ENCODE assay signal across 11 cellular contexts in the genomic region with DNA sequence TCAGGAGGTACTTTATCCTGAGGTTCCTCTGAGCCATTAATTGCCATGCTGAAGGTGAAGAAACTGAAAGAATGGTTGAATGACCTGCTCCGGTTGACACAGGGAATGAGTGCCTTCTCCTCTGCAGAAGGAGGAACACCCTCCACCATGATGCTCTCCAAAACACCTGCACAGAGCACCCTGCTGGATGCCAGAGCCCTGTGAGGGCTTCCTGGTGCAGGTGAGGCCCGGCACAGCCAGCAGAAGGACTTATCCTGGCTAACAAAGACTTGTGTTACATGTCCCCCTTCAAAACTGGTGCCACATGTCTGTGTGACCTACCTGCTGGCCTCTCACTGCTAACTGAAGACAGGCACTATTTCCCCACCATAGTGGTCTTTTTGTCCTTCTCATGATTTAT. TPM values are rescaled to one million over a fixed set of nuclear protein-coding genes. Genes with fewer than 3 reads are reported as not detected.
A peak's percentile ranks its signal among the peaks of the same experiment; 100 is the strongest.
DNase-seq lines count a peak whose midpoint lies in the region; ATAC-seq lines count a peak whose summit lies in the region.
"Had no signal": no experiment of that assay in that cellular context is flagged by ENCODE, and none has a peak within 500 bp of the region (broad histone marks: within the 10 kb centered on the region; RNA-seq: fewer than 3 reads in every experiment).

No MANE protein-coding gene starts in this region.

- peaks cover 20% of the 10 kb centered on the region for H3K4me1 Mint-ChIP-seq in activated T-helper 17 cell treated with anti-CD3 and anti-CD28 coated beads, Interleukin-2, amount 50 U/mL, for 72 hours
- H3K4me1 Mint-ChIP-seq in naive thymus-derived CD4-positive, alpha-beta T cell: peaks cover 50 to 75% (median 66%) of the 10 kb centered on the region in 7 donors

- H3K4me2 ChIP-seq in BLaER1: peak overlapping the region; percentile 81

- H3K36me3 ChIP-seq in BLaER1: no peaks in the 10 kb centered on the region
- H3K36me3 ChIP-seq in naive thymus-derived CD4-positive, alpha-beta T cell (ENCODE audit: control insufficient read depth in 2 of 3, insufficient read depth in 3 of 3, low read length in 3 of 3): no peaks in the 10 kb centered on the region

- DNase-seq in naive thymus-derived CD4-positive, alpha-beta T cell: peak in 1 of 9 donors; percentile 20
- DNase-seq in amygdala (lab: John Stamatoyannopoulos, UW) (no peak), OCI-M1 (lab: John Stamatoyannopoulos, UW) (no peak)
- DNase-seq: mesendoderm had no signal

- no peaks in the 10 kb centered on the region for H3K27me3 ChIP-seq in BLaER1
- H3K27me3 ChIP-seq in naive thymus-derived CD4-positive, alpha-beta T cell (ENCODE audit: control insufficient read depth in 2 of 2, insufficient read depth in 2 of 2, low read length in 2 of 2): no peaks in the 10 kb centered on the region

- H3K36me3 Mint-ChIP-seq in activated T-helper 17 cell treated with anti-CD3 and anti-CD28 coated beads, Interleukin-2, amount 50 U/mL, for 72 hours (ENCODE audit: low read depth): peaks cover 5% of the 10 kb centered on the region
- peaks cover 0 to 5% (median 0%) of the 10 kb centered on the region in 5 donors for H3K36me3 Mint-ChIP-seq in naive thymus-derived CD4-positive, alpha-beta T cell

- peak overlapping the region; percentile 51 for H3K27ac ChIP-seq in BLaER1
- H3K27ac ChIP-seq in naive thymus-derived CD4-positive, alpha-beta T cell (ENCODE audit: low read depth, low read length): peak overlapping the region; percentile 49

- POLR2A ChIA-PET in naive thymus-derived CD4-positive, alpha-beta T cell (lab: Charles Lee): interaction anchor here (0.7 to 8.4 kb wide), 6 partner anchors 8 to 653 kb away, joined by 3 to 236 read pairs (median 12); partner anchors contain the start of gene LBR

- ATAC-seq in activated T-helper 17 cell treated with anti-CD3 and anti-CD28 coated beads, Interleukin-2, amount 50 U/mL, for 72 hours (replicated peaks): no peak
- ATAC-seq in naive thymus-derived CD4-positive, alpha-beta T cell: no peak
- no peak for ATAC-seq in HG02973 (IDR thresholded peaks at IDR 0.05; ENCODE audit: unreplicated experiment)
- no peak for ATAC-seq in HG03378 (IDR thresholded peaks at IDR 0.05; ENCODE audit: unreplicated experiment)

- H3K4me3 ChIP-seq in BLaER1 (no peak overlapping the region), GM08714 (ENCODE audit: low read length) (peak overlapping the region; percentile 35; the same call in 1 of the 2 replicates)
- H3K4me3 ChIP-seq in naive thymus-derived CD4-positive, alpha-beta T cell (ENCODE audit: low read length): no peak overlapping the region

- peaks cover 64% of the 10 kb centered on the region for H3K4me1 ChIP-seq in BLaER1
- peaks cover 21 to 53% of the 10 kb centered on the region in 2 donors for H3K4me1 ChIP-seq in naive thymus-derived CD4-positive, alpha-beta T cell (ENCODE audit: control insufficient read depth in 2 of 2, insufficient read depth in 2 of 2, low read length in 2 of 2)

- H3K27me3 Mint-ChIP-seq in activated T-helper 17 cell treated with anti-CD3 and anti-CD28 coated beads, Interleukin-2, amount 50 U/mL, for 72 hours: no peaks in the 10 kb centered on the region
- H3K27me3 Mint-ChIP-seq in naive thymus-derived CD4-positive, alpha-beta T cell: peaks cover 0 to 2% (median 0%) of the 10 kb centered on the region in 5 donors

- intact Hi-C loops in naive thymus-derived CD4-positive, alpha-beta T cell (cut with micrococcal nuclease): loop anchor here in 1 of 2 donors (10.0 kb wide), 1 partner anchor 863 kb away; the partner anchor contains the start of gene LIN9

- H3K9me3 ChIP-seq in BLaER1: no peaks in the 10 kb centered on the region
- H3K9me3 ChIP-seq in naive thymus-derived CD4-positive, alpha-beta T cell (ENCODE audit: control insufficient read depth in 2 of 3, low read length in 3 of 3): no peaks in the 10 kb centered on the region
- H3K9me3 ChIP-seq: Caco-2 had no signal

- H3K9me3 Mint-ChIP-seq in activated T-helper 17 cell treated with anti-CD3 and anti-CD28 coated beads, Interleukin-2, amount 50 U/mL, for 72 hours: no peaks in the 10 kb centered on the region
- H3K9me3 Mint-ChIP-seq in naive thymus-derived CD4-positive, alpha-beta T cell: peaks cover 0 to 5% (median 0%) of the 10 kb centered on the region in 11 donors
- H3K9me3 Mint-ChIP-seq: endodermal cell had no signal

- H3K4me3 Mint-ChIP-seq in activated T-helper 17 cell treated with anti-CD3 and anti-CD28 coated beads, Interleukin-2, amount 50 U/mL, for 72 hours: peak overlapping the region; percentile 68
- H3K4me3 Mint-ChIP-seq in naive thymus-derived CD4-positive, alpha-beta T cell: peak overlapping the region; percentile 25 to 77 (median 63)
- H3K4me3 Mint-ChIP-seq: endodermal cell had no signal

- peak overlapping the region; percentile 25 for H3K9ac ChIP-seq in BLaER1

- no peaks in the 10 kb centered on the region for H4K20me1 ChIP-seq in BLaER1

- CTCF ChIA-PET in naive thymus-derived CD4-positive, alpha-beta T cell (lab: Charles Lee): interaction anchor here (0.6 to 2.9 kb wide), 4 partner anchors 15 to 142 kb away, joined by 3 to 8 read pairs (median 4); partner anchors contain the start of gene LBR

- H3K27ac Mint-ChIP-seq in activated T-helper 17 cell treated with anti-CD3 and anti-CD28 coated beads, Interleukin-2, amount 50 U/mL, for 72 hours: peak overlapping the region; percentile 74
- peak overlapping the region; percentile 76 to 94 (median 91) for H3K27ac Mint-ChIP-seq in naive thymus-derived CD4-positive, alpha-beta T cell
- H3K27ac Mint-ChIP-seq: endodermal cell had no signal

RNA-seq across cellular contexts. Expression of gene LBR, which starts 14.3 kb away (rescaled TPM):
- 100 to 1,000 TPM; 123 to 184 TPM for total RNA-seq in activated T-helper 17 cell treated with anti-CD3 and anti-CD28 coated beads, Interleukin-2, amount 50 U/mL, for 72 hours
- 100 to 1,000 TPM; 104 to 220 (median 132) TPM for total RNA-seq in naive thymus-derived CD4-positive, alpha-beta T cell
- 100 to 1,000 TPM; 115 to 117 TPM for polyA plus RNA-seq in naive thymus-derived CD4-positive, alpha-beta T cell
